ENCODE assay signal across 1 cellular context in genomic region chr15:67997996-67998395, GRCh38.
TF ChIP-seq lines count a peak whose summit lies in the region.

No MANE protein-coding gene starts in this region.

TF ChIP-seq in SK-N-SH, 30 proteins besides CTCF, POLR2A, EP300 and RAD21 (continued from another document):
- TF ChIP-seq REST (IDR thresholded peaks at IDR 0.05; ENCODE audit: low read depth, low read length) (no peak), ELF1 (IDR thresholded peaks at IDR 0.05) (no peak), RFX5 (IDR thresholded peaks at IDR 0.05; ENCODE audit: low read length) (no peak), FOXM1 (IDR thresholded peaks at IDR 0.05; ENCODE audit: low read depth) (no peak), POLR2AphosphoS5 (IDR thresholded peaks at IDR 0.05; ENCODE audit: low read depth, low read length) (no peak), FOXJ3 (CRISPR knock-in tag; IDR thresholded peaks at IDR 0.05) (no peak), RCOR1 (IDR thresholded peaks at IDR 0.05; ENCODE audit: low read length) (no peak), TCF12 (IDR thresholded peaks at IDR 0.05) (0 out of 2 replicates have a peak, but pooled peaks have one; percentile 42), RXRA (IDR thresholded peaks at IDR 0.05; ENCODE audit: borderline replicate concordance, low read depth) (no peak)
- TF ChIP-seq, protein P1, sequence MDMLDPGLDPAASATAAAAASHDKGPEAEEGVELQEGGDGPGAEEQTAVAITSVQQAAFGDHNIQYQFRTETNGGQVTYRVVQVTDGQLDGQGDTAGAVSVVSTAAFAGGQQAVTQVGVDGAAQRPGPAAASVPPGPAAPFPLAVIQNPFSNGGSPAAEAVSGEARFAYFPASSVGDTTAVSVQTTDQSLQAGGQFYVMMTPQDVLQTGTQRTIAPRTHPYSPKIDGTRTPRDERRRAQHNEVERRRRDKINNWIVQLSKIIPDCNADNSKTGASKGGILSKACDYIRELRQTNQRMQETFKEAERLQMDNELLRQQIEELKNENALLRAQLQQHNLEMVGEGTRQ (IDR thresholded peaks at IDR 0.05; ENCODE audit: borderline replicate concordance, low read depth, low read length): no peak
